23 cellular contexts compared by ENCODE assay signal in genomic region chr6:87628881-87629280, GRCh38. TPM values are rescaled to one million over a fixed set of nuclear protein-coding genes. Genes with fewer than 3 reads are reported as not detected.
DNase-seq lines count a peak whose midpoint lies in the region; TF ChIP-seq lines count a peak whose summit lies in the region.
"Had no signal": no experiment of that assay in that cellular context is flagged by ENCODE, and none has a peak within 500 bp of the region (broad histone marks: within the 10 kb centered on the region; RNA-seq: fewer than 3 reads in every experiment).

No MANE protein-coding gene starts in this region.

- H3K79me2 ChIP-seq in OCI-LY3 (ENCODE audit: low read length): no peaks in the 10 kb centered on the region
- no peaks in the 10 kb centered on the region for H3K79me2 ChIP-seq in fibroblast of lung (ENCODE audit: control insufficient read depth, insufficient read depth, low read length)

- H3K36me3 ChIP-seq in OCI-LY3 (replicated peaks; ENCODE audit: low read depth, low read length): no peaks in the 10 kb centered on the region
- H3K36me3 ChIP-seq in fibroblast of lung (ENCODE audit: control insufficient read depth, insufficient read depth, low read length): no peaks in the 10 kb centered on the region
- H3K36me3 ChIP-seq: pancreas had no signal

- peak overlapping the region; percentile 57 for H3K27ac ChIP-seq in OCI-LY3 (ENCODE audit: low read length)
- no peak overlapping the region for H3K27ac ChIP-seq in fibroblast of lung (ENCODE audit: insufficient read depth, low read length)
- H3K27ac ChIP-seq: pancreas, sigmoid colon, tibial artery had no signal

- H3K4me3 ChIP-seq in OCI-LY3 (ENCODE audit: low read length) (no peak overlapping the region), fibroblast of lung (replicated peaks in 1 of 4; ENCODE audit: control extremely low read depth in 1 of 4, insufficient read depth in 1 of 4, low read depth in 3 of 4, low read length in 4 of 4) (no peak overlapping the region)
- H3K4me3 ChIP-seq: pancreas, sigmoid colon, tibial artery had no signal

- CTCF ChIA-PET in activated CD4-positive, alpha-beta T cell treated with anti-CD3 and anti-CD28 coated beads, Interleukin-2, amount 10 ng/mL, durations not matched to agents 7 days and 5 days (lab: Charles Lee): no interaction called here

- peaks cover 7% of the 10 kb centered on the region for H3K9me3 Mint-ChIP-seq in nephron progenitor cell
- H3K9me3 Mint-ChIP-seq in activated CD4-positive, alpha-beta T cell treated with anti-CD3 and anti-CD28 coated beads, Interleukin-2, amount 10 ng/mL, durations not matched to agents 7 days and 5 days: no peaks in the 10 kb centered on the region
- H3K9me3 Mint-ChIP-seq: activated naive CD4-positive, alpha-beta T cell treated with anti-CD3 and anti-CD28 coated beads for 36 hours; activated T-cell treated with anti-CD3 and anti-CD28 coated beads, Interleukin-2, amount 50 U/mL, for 4 hours; memory B cell; natural killer cell had no signal

- H3K4me2 ChIP-seq in OCI-LY3 (ENCODE audit: low read length): peak overlapping the region; percentile 48
- H3K4me2 ChIP-seq in fibroblast of lung (ENCODE audit: extremely low read depth, insufficient read depth, low read length): no peak overlapping the region

- H3K4me3 Mint-ChIP-seq in nephron progenitor cell: no peak overlapping the region
- H3K4me3 Mint-ChIP-seq in activated CD4-positive, alpha-beta T cell treated with anti-CD3 and anti-CD28 coated beads, Interleukin-2, amount 10 ng/mL, durations not matched to agents 7 days and 5 days: no peak overlapping the region
- H3K4me3 Mint-ChIP-seq: activated naive CD4-positive, alpha-beta T cell treated with anti-CD3 and anti-CD28 coated beads for 36 hours; activated T-cell treated with anti-CD3 and anti-CD28 coated beads, Interleukin-2, amount 50 U/mL, for 4 hours; memory B cell; natural killer cell had no signal

- H3K27me3 Mint-ChIP-seq in nephron progenitor cell (ENCODE audit: low read depth, poor library complexity): no peaks in the 10 kb centered on the region
- no peaks in the 10 kb centered on the region for H3K27me3 Mint-ChIP-seq in activated CD4-positive, alpha-beta T cell treated with anti-CD3 and anti-CD28 coated beads, Interleukin-2, amount 10 ng/mL, durations not matched to agents 7 days and 5 days
- H3K27me3 Mint-ChIP-seq: memory B cell had no signal

- H3K9me3 ChIP-seq in OCI-LY3 (ENCODE audit: insufficient read depth, low read length): no peaks in the 10 kb centered on the region
- H3K9me3 ChIP-seq in fibroblast of lung (ENCODE audit: control insufficient read depth, insufficient read depth, low read depth, low read length): no peaks in the 10 kb centered on the region
- H3K9me3 ChIP-seq: pancreas, sigmoid colon, tibial artery had no signal

- DNase-seq in AG20443 (ENCODE audit: low spot score) (peak; percentile 53), fibroblast of lung (ENCODE audit: low read depth in 2 of 2) (peak; percentile 28 to 75), nephron progenitor cell (no peak), kidney tubule cell (ENCODE audit: low spot score) (no peak), DMS53 (lab: John Stamatoyannopoulos, UW) (no peak)
- no peak for DNase-seq in stimulated activated CD4-positive, alpha-beta T cell treated with anti-CD3 and anti-CD28 coated beads, Interleukin-2, amount 100 ng/mL, for 24 hours
- no peak for DNase-seq in activated CD4-positive, alpha-beta T cell treated with anti-CD3 and anti-CD28 coated beads, Interleukin-2, amount 10 ng/mL, durations not matched to agents 7 days and 5 days
- DNase-seq: activated CD8-positive, alpha-beta memory T cell treated with anti-CD3 and anti-CD28 coated beads for 24 hours; activated naive CD4-positive, alpha-beta T cell treated with anti-CD3 and anti-CD28 coated beads for 36 hours; activated T-cell treated with anti-CD3 and anti-CD28 coated beads, Interleukin-2, amount 50 U/mL, for 4 hours; aorta; DND-41; foreskin melanocyte; natural killer cell; NCI-H1436; NCI-H2171 treated with DMSO at 0.1 percent for 48 hours; pancreas; sigmoid colon; stimulated activated naive CD4-positive, alpha-beta T cell; T1000; tibial artery had no signal

- POLR2A ChIA-PET in activated CD4-positive, alpha-beta T cell treated with anti-CD3 and anti-CD28 coated beads, Interleukin-2, amount 10 ng/mL, durations not matched to agents 7 days and 5 days (lab: Charles Lee): no interaction called here

- H3K27ac Mint-ChIP-seq in nephron progenitor cell: peak overlapping the region; percentile 9
- no peak overlapping the region for H3K27ac Mint-ChIP-seq in activated CD4-positive, alpha-beta T cell treated with anti-CD3 and anti-CD28 coated beads, Interleukin-2, amount 10 ng/mL, durations not matched to agents 7 days and 5 days
- H3K27ac Mint-ChIP-seq: activated naive CD4-positive, alpha-beta T cell treated with anti-CD3 and anti-CD28 coated beads for 36 hours; memory B cell; natural killer cell had no signal

- H3K4me1 ChIP-seq in OCI-LY3 (ENCODE audit: low read length): peaks cover 28% of the 10 kb centered on the region
- peaks cover 3% of the 10 kb centered on the region for H3K4me1 ChIP-seq in fibroblast of lung (ENCODE audit: control insufficient read depth, extremely low read depth, insufficient read depth, low read length)
- H3K4me1 ChIP-seq: pancreas, sigmoid colon, tibial artery had no signal

- H3K36me3 Mint-ChIP-seq in nephron progenitor cell (ENCODE audit: low read depth): peaks cover 54% of the 10 kb centered on the region
- peaks cover 28% of the 10 kb centered on the region for H3K36me3 Mint-ChIP-seq in activated CD4-positive, alpha-beta T cell treated with anti-CD3 and anti-CD28 coated beads, Interleukin-2, amount 10 ng/mL, durations not matched to agents 7 days and 5 days (ENCODE audit: low read depth)
- H3K36me3 Mint-ChIP-seq: natural killer cell had no signal

- no peaks in the 10 kb centered on the region for H3K27me3 ChIP-seq in OCI-LY3 (ENCODE audit: low read depth, low read length)
- no peaks in the 10 kb centered on the region for H3K27me3 ChIP-seq in fibroblast of lung (ENCODE audit: control insufficient read depth, insufficient read depth, low read length)
- H3K27me3 ChIP-seq: pancreas, sigmoid colon, tibial artery had no signal

- H3K9ac ChIP-seq in OCI-LY3 (ENCODE audit: low read length) (no peak overlapping the region), fibroblast of lung (ENCODE audit: insufficient read depth, low read length) (no peak overlapping the region)

- H2AFZ ChIP-seq in OCI-LY3 (ENCODE audit: low read depth, low read length) (no peak overlapping the region), fibroblast of lung (ENCODE audit: low read length) (no peak overlapping the region)

- no peaks in the 10 kb centered on the region for H4K20me1 ChIP-seq in OCI-LY3 (ENCODE audit: insufficient read depth, low read length)
- no peaks in the 10 kb centered on the region for H4K20me1 ChIP-seq in fibroblast of lung (ENCODE audit: control insufficient read depth, extremely low read depth, insufficient read depth, low read length)

- TF ChIP-seq CTCF in OCI-LY3 (IDR thresholded peaks at IDR 0.05; ENCODE audit: low read depth, low read length) (no peak), fibroblast of lung (conservative IDR thresholded peaks at IDR 0.05 in 1 of 2, IDR thresholded peaks at IDR 0.05 in 1 of 2; ENCODE audit: low read depth in 1 of 2, low read length in 2 of 2) (no peak), nephron progenitor cell (IDR thresholded peaks at IDR 0.05) (no peak)

- H3K4me1 Mint-ChIP-seq in nephron progenitor cell: no peaks in the 10 kb centered on the region
- no peaks in the 10 kb centered on the region for H3K4me1 Mint-ChIP-seq in activated CD4-positive, alpha-beta T cell treated with anti-CD3 and anti-CD28 coated beads, Interleukin-2, amount 10 ng/mL, durations not matched to agents 7 days and 5 days
- H3K4me1 Mint-ChIP-seq: memory B cell, natural killer cell had no signal

RNA-seq across cellular contexts. Expression of gene ORC3, which starts 38.9 kb away (rescaled TPM):
- total RNA-seq in fibroblast of lung: 17.2 and 23.8 TPM in 2 replicates
- 37.9 and 40.4 TPM in 2 replicates for polyA plus RNA-seq in fibroblast of lung
- polyA plus RNA-seq in fibroblast of lung (2012): 19.0 and 22.9 TPM in 2 replicates
- polyA minus RNA-seq in fibroblast of lung (ENCODE audit: low replicate concordance): 0.71 and 2.8 TPM in 2 replicates
- 10 to 100 TPM; 27.1 to 32.5 TPM for total RNA-seq in activated CD4-positive, alpha-beta T cell treated with anti-CD3 and anti-CD28 coated beads, Interleukin-2, amount 10 ng/mL, durations not matched to agents 7 days and 5 days

RNA-seq across cellular contexts. Expression of gene RARS2, which starts 39.1 kb away (rescaled TPM):
- 33.6 and 43.8 TPM in 2 replicates for total RNA-seq in fibroblast of lung
- polyA plus RNA-seq in fibroblast of lung: 22.8 and 33.9 TPM in 2 replicates
- polyA plus RNA-seq in fibroblast of lung (2012): 40.3 and 53.1 TPM in 2 replicates
- 1.2 and 6.6 TPM in 2 replicates for polyA minus RNA-seq in fibroblast of lung (ENCODE audit: low replicate concordance)
- total RNA-seq in activated CD4-positive, alpha-beta T cell treated with anti-CD3 and anti-CD28 coated beads, Interleukin-2, amount 10 ng/mL, durations not matched to agents 7 days and 5 days: 10 to 100 TPM; 24.1 to 28.0 TPM

Comparison
In these comparisons a context has a peak if more than half of its experiments do, and no peak if none do; other contexts are left out.
1. DNase-seq: peak in AG20443 (single experiment) and fibroblast of lung (2 of 2); none in nephron progenitor cell (single experiment), stimulated activated CD4-positive, alpha-beta T cell treated with anti-CD3 and anti-CD28 coated beads, Interleukin-2, amount 100 ng/mL, for 24 hours (0 of 2), kidney tubule cell (single experiment), activated CD4-positive, alpha-beta T cell treated with anti-CD3 and anti-CD28 coated beads, Interleukin-2, amount 10 ng/mL, durations not matched to agents 7 days and 5 days (single experiment) and DMS53 (single experiment).